ENCODE assay signal across 8 cellular contexts in genomic region chr9:129549684-129550083, GRCh38.
DNase-seq lines count a peak whose midpoint lies in the region; ATAC-seq and TF ChIP-seq lines count a peak whose summit lies in the region.

No MANE protein-coding gene starts in this region.

- no peaks in the 10 kb centered on the region for H3K36me3 Mint-ChIP-seq in T-cell
- H3K36me3 Mint-ChIP-seq in natural killer cell treated with Interleukin-12 subunit alpha and Interleukin-12 subunit beta and Interleukin-15 and Interleukin-18, amount 100 ng/mL, for 72 hours: no peaks in the 10 kb centered on the region

- H3K4me1 Mint-ChIP-seq in T-cell: peaks cover 7 to 11% (median 9%) of the 10 kb centered on the region in 3 donors
- peaks cover 5 to 8% of the 10 kb centered on the region in 2 donors for H3K4me1 Mint-ChIP-seq in natural killer cell treated with Interleukin-12 subunit alpha and Interleukin-12 subunit beta and Interleukin-15 and Interleukin-18, amount 100 ng/mL, for 72 hours (ENCODE audit: low read depth in 2 of 2)

- in situ Hi-C loops in GM13976 (cut with MboI; ENCODE audit: low sequenced_read_pairs, unreplicated experiment): no loop called here

- DNase-seq in AG08395 (ENCODE audit: low spot score): peak; percentile 71
- no peak for DNase-seq in T-cell
- peak; percentile 57 for DNase-seq in fibroblast of pulmonary artery (ENCODE audit: low read depth)
- no peak for DNase-seq in natural killer cell treated with Interleukin-12 subunit alpha and Interleukin-12 subunit beta and Interleukin-15 and Interleukin-18, amount 100 ng/mL, for 72 hours (ENCODE audit: low spot score)
- DNase-seq in T1000 (lab: John Stamatoyannopoulos, UW): no peak
- no peak for DNase-seq in GM13976 (ENCODE audit: low spot score)

- ATAC-seq in T-cell (replicated peaks in 1 of 4): peak in 1 of 4 experiments; percentile 13
- no peak for ATAC-seq in natural killer cell treated with Interleukin-12 subunit alpha and Interleukin-12 subunit beta and Interleukin-15 and Interleukin-18, amount 100 ng/mL, for 72 hours
- no peak for ATAC-seq in GM18498 (IDR thresholded peaks at IDR 0.05; ENCODE audit: unreplicated experiment)
- no peak for ATAC-seq in HG02852 (IDR thresholded peaks at IDR 0.05; ENCODE audit: unreplicated experiment)

- H3K4me3 ChIP-seq in fibroblast of pulmonary artery (replicated peaks; ENCODE audit: low read depth, low read length): peak overlapping the region; percentile 47

- no peak overlapping the region for H3K27ac Mint-ChIP-seq in T-cell
- no peak overlapping the region for H3K27ac Mint-ChIP-seq in natural killer cell treated with Interleukin-12 subunit alpha and Interleukin-12 subunit beta and Interleukin-15 and Interleukin-18, amount 100 ng/mL, for 72 hours

- H3K4me3 Mint-ChIP-seq in T-cell: peak overlapping the region; percentile 29 to 75 (median 49)
- peak overlapping the region; percentile 78 for H3K4me3 Mint-ChIP-seq in natural killer cell treated with Interleukin-12 subunit alpha and Interleukin-12 subunit beta and Interleukin-15 and Interleukin-18, amount 100 ng/mL, for 72 hours

- peaks cover 30 to 48% of the 10 kb centered on the region in 2 donors for H3K27me3 Mint-ChIP-seq in T-cell
- H3K27me3 Mint-ChIP-seq in natural killer cell treated with Interleukin-12 subunit alpha and Interleukin-12 subunit beta and Interleukin-15 and Interleukin-18, amount 100 ng/mL, for 72 hours: peaks cover 20 to 28% of the 10 kb centered on the region in 2 donors

- POLR2A ChIA-PET in T-cell (lab: Charles Lee): no interaction called here

- TF ChIP-seq CTCF in fibroblast of pulmonary artery (IDR thresholded peaks at IDR 0.05; ENCODE audit: low read length, missing control alignments) (no peak), GM13976 (IDR thresholded peaks at IDR 0.05; ENCODE audit: borderline replicate concordance, control extremely low read depth, extremely low read depth, insufficient read depth, missing control alignments) (no peak)

- H3K9me3 Mint-ChIP-seq in T-cell: no peaks in the 10 kb centered on the region
- no peaks in the 10 kb centered on the region for H3K9me3 Mint-ChIP-seq in natural killer cell treated with Interleukin-12 subunit alpha and Interleukin-12 subunit beta and Interleukin-15 and Interleukin-18, amount 100 ng/mL, for 72 hours

- CTCF ChIA-PET in T-cell (lab: Charles Lee): no interaction called here

Comparison
In these comparisons a context has a peak if more than half of its experiments do, and no peak if none do; other contexts are left out.
1. DNase-seq: peak in AG08395 (single experiment) and fibroblast of pulmonary artery (single experiment); none in T-cell (0 of 34), natural killer cell treated with Interleukin-12 subunit alpha and Interleukin-12 subunit beta and Interleukin-15 and Interleukin-18, amount 100 ng/mL, for 72 hours (single experiment), T1000 (single experiment) and GM13976 (single experiment).